In the genomic region with DNA sequence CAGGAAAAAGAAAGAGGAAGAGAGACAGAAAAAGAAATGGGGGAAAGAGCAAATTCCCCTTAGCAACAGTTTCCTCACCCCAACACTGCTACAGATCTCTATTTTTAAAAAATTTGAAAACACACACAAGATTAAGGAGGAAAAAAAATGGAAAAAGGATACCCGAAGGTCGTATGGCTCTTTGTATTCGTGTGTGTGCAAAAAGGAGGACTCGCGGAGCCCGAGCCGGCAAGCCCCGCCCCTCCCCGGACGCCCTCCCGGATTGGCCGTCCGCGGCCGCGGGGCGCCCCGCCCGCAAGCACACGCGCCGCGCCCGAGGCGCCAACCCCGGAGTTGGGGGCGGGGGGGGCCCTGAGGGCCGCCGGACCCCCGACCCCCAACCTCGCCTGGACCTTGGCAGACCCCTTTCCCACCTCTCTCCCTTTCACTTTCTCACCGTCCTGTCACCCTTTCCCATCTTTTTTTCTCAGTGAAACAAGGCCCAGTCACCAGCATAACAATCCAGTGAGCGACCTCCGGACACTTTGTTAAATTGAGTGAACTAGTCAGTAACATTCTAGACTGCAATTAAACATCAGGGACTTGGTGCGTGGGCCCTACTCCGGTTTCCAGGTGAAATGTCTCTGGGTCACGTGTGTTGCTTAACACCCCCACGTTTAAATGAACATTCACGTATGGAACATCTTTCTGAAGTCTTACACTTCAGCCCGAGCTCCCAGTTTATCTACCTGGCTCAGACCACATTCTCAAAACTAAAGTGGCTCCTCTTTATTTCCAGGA, we compare ENCODE assay signal across 1 cellular context.
TF ChIP-seq lines count a peak whose summit lies in the region.

A gene with protein sequence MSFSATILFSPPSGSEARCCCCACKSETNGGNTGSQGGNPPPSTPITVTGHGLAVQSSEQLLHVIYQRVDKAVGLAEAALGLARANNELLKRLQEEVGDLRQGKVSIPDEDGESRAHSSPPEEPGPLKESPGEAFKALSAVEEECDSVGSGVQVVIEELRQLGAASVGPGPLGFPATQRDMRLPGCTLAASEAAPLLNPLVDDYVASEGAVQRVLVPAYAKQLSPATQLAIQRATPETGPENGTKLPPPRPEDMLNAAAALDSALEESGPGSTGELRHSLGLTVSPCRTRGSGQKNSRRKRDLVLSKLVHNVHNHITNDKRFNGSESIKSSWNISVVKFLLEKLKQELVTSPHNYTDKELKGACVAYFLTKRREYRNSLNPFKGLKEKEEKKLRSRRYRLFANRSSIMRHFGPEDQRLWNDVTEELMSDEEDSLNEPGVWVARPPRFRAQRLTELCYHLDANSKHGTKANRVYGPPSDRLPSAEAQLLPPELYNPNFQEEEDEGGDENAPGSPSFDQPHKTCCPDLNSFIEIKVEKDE (minus strand): TSS at position 205 of the 780 bp plus-strand sequence. CDS start 11,120 bp downstream, outside the sequence.

TF ChIP-seq in HepG2, 621 proteins besides CTCF, POLR2A, EP300 and RAD21 (continues in another document):
- TF ChIP-seq ELF4 (CRISPR knock-in tag; IDR thresholded peaks at IDR 0.05; ENCODE audit: borderline replicate concordance) = peak; percentile 31; the same call in 1 of the 2 replicates
- TF ChIP-seq SMYD3 (CRISPR knock-in tag; IDR thresholded peaks at IDR 0.05) = peak; percentile 81; the same call in 1 of the 2 replicates
- 0 out of 2 replicates have a peak, but pooled peaks have one; percentile 31 for TF ChIP-seq ZNF253 (CRISPR knock-in tag; IDR thresholded peaks at IDR 0.05; ENCODE audit: borderline replicate concordance)
- TF ChIP-seq ZNF644 (CRISPR knock-in tag; IDR thresholded peaks at IDR 0.05; ENCODE audit: low read depth) = no peak
- TF ChIP-seq, protein P1, sequence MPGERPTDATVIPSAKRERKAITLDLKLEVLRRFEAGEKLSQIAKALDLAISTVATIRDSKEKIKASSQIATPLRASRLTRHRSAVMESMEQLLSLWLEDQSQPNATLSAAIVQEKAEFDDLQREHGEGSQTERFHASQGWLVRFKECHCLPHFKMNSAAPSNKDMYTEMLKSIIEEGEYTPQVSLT (CRISPR knock-in tag; IDR thresholded peaks at IDR 0.05; ENCODE audit: borderline replicate concordance, low read depth) = no peak
- peak; percentile 57; the same call in 1 of the 2 replicates for TF ChIP-seq ZNF317 (CRISPR knock-in tag; IDR thresholded peaks at IDR 0.05)
- TF ChIP-seq, protein P2, sequence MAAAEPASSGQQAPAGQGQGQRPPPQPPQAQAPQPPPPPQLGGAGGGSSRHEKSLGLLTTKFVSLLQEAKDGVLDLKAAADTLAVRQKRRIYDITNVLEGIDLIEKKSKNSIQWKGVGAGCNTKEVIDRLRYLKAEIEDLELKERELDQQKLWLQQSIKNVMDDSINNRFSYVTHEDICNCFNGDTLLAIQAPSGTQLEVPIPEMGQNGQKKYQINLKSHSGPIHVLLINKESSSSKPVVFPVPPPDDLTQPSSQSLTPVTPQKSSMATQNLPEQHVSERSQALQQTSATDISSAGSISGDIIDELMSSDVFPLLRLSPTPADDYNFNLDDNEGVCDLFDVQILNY (CRISPR knock-in tag; conservative IDR thresholded peaks at IDR 0.05) = no peak
- TF ChIP-seq SMC3 (IDR thresholded peaks at IDR 0.05; ENCODE audit: low read length) = no peak
- 0 out of 2 replicates have a peak, but pooled peaks have one; percentile 88 for TF ChIP-seq SMAD9 (CRISPR knock-in tag; IDR thresholded peaks at IDR 0.05)
- TF ChIP-seq, protein P3, sequence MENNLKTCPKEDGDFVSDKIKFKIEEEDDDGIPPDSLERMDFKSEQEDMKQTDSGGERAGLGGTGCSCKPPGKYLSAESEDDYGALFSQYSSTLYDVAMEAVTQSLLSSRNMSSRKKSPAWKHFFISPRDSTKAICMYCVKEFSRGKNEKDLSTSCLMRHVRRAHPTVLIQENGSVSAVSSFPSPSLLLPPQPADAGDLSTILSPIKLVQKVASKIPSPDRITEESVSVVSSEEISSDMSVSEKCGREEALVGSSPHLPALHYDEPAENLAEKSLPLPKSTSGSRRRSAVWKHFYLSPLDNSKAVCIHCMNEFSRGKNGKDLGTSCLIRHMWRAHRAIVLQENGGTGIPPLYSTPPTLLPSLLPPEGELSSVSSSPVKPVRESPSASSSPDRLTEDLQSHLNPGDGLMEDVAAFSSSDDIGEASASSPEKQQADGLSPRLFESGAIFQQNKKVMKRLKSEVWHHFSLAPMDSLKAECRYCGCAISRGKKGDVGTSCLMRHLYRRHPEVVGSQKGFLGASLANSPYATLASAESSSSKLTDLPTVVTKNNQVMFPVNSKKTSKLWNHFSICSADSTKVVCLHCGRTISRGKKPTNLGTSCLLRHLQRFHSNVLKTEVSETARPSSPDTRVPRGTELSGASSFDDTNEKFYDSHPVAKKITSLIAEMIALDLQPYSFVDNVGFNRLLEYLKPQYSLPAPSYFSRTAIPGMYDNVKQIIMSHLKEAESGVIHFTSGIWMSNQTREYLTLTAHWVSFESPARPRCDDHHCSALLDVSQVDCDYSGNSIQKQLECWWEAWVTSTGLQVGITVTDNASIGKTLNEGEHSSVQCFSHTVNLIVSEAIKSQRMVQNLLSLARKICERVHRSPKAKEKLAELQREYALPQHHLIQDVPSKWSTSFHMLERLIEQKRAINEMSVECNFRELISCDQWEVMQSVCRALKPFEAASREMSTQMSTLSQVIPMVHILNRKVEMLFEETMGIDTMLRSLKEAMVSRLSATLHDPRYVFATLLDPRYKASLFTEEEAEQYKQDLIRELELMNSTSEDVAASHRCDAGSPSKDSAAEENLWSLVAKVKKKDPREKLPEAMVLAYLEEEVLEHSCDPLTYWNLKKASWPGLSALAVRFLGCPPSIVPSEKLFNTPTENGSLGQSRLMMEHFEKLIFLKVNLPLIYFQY (CRISPR knock-in tag; IDR thresholded peaks at IDR 0.05; ENCODE audit: borderline replicate concordance) = no peak; the same call in 1 of the 2 replicates
- 0 out of 2 replicates have a peak, but pooled peaks have one; percentile 8 for TF ChIP-seq RXRB (CRISPR knock-in tag; IDR thresholded peaks at IDR 0.05; ENCODE audit: borderline replicate concordance)
- TF ChIP-seq ASH2L (IDR thresholded peaks at IDR 0.05; ENCODE audit: insufficient read length, low read depth, low read length) = peak; percentile 96
- no peak; the same call in 1 of the 2 replicates for TF ChIP-seq HOXD1 (CRISPR knock-in tag; IDR thresholded peaks at IDR 0.05)
- peak; percentile 33; the same call in 1 of the 2 replicates for TF ChIP-seq SIN3B (IDR thresholded peaks at IDR 0.05; ENCODE audit: low read length)
- TF ChIP-seq PHF8 (CRISPR knock-in tag; IDR thresholded peaks at IDR 0.05) = peak; percentile 80
- TF ChIP-seq, protein P4, sequence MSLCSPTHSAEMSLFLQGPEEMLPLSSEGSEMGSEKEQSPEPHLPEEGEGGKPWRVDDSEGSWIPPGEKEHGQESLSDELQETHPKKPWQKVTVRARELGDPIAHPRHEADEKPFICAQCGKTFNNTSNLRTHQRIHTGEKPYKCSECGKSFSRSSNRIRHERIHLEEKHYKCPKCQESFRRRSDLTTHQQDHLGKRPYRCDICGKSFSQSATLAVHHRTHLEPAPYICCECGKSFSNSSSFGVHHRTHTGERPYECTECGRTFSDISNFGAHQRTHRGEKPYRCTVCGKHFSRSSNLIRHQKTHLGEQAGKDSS (CRISPR knock-in tag; IDR thresholded peaks at IDR 0.05; ENCODE audit: borderline replicate concordance, low read depth) = 0 out of 2 replicates have a peak, but pooled peaks have one; percentile 33
- TF ChIP-seq, protein P5, sequence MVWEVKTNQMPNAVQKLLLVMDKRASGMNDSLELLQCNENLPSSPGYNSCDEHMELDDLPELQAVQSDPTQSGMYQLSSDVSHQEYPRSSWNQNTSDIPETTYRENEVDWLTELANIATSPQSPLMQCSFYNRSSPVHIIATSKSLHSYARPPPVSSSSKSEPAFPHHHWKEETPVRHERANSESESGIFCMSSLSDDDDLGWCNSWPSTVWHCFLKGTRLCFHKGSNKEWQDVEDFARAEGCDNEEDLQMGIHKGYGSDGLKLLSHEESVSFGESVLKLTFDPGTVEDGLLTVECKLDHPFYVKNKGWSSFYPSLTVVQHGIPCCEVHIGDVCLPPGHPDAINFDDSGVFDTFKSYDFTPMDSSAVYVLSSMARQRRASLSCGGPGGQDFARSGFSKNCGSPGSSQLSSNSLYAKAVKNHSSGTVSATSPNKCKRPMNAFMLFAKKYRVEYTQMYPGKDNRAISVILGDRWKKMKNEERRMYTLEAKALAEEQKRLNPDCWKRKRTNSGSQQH (CRISPR knock-in tag; IDR thresholded peaks at IDR 0.05; ENCODE audit: low read depth) = no peak
- peak; percentile 91 for TF ChIP-seq ZNF446 (CRISPR knock-in tag; IDR thresholded peaks at IDR 0.05)
- no peak for TF ChIP-seq PLRG1 (conservative IDR thresholded peaks at IDR 0.05)
- no peak; the same call in 1 of the 2 replicates for TF ChIP-seq ZNF746 (CRISPR knock-in tag; IDR thresholded peaks at IDR 0.05)
- no peak for TF ChIP-seq NFE2L1 (CRISPR knock-in tag; IDR thresholded peaks at IDR 0.05; ENCODE audit: borderline replicate concordance)
- peak; percentile 87; the same call in 1 of the 2 replicates for TF ChIP-seq TOPORS (CRISPR knock-in tag; IDR thresholded peaks at IDR 0.05)
- TF ChIP-seq NPAS2 (CRISPR knock-in tag; IDR thresholded peaks at IDR 0.05; ENCODE audit: borderline replicate concordance) = no peak
- TF ChIP-seq CBX2 (IDR thresholded peaks at IDR 0.05; ENCODE audit: low read depth, low read length) = no peak
- TF ChIP-seq CBX2 (CRISPR knock-in tag; IDR thresholded peaks at IDR 0.05; ENCODE audit: low read depth) = peak; percentile 63; the same call in 1 of the 2 replicates
- no peak for TF ChIP-seq SP1 (IDR thresholded peaks at IDR 0.05)
- TF ChIP-seq SP1 (CRISPR knock-in tag; IDR thresholded peaks at IDR 0.05) = peak; percentile 72; the same call in 1 of the 2 replicates
- TF ChIP-seq MLLT10 (CRISPR knock-in tag; IDR thresholded peaks at IDR 0.05) = no peak
- no peak for TF ChIP-seq LCORL (IDR thresholded peaks at IDR 0.05)
- TF ChIP-seq LCORL (CRISPR knock-in tag; IDR thresholded peaks at IDR 0.05) = peak; percentile 57; the same call in 1 of the 2 replicates
- TF ChIP-seq, protein P6, sequence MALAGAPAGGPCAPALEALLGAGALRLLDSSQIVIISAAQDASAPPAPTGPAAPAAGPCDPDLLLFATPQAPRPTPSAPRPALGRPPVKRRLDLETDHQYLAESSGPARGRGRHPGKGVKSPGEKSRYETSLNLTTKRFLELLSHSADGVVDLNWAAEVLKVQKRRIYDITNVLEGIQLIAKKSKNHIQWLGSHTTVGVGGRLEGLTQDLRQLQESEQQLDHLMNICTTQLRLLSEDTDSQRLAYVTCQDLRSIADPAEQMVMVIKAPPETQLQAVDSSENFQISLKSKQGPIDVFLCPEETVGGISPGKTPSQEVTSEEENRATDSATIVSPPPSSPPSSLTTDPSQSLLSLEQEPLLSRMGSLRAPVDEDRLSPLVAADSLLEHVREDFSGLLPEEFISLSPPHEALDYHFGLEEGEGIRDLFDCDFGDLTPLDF (CRISPR knock-in tag; IDR thresholded peaks at IDR 0.05) = peak; percentile 18; the same call in 1 of the 2 replicates
- TF ChIP-seq ZNF138 (CRISPR knock-in tag; IDR thresholded peaks at IDR 0.05; ENCODE audit: low read depth) = peak; percentile 83; the same call in 1 of the 2 replicates
- peak; percentile 35 for TF ChIP-seq HNF4A (CRISPR knock-in tag; IDR thresholded peaks at IDR 0.05)
- no peak for TF ChIP-seq HOXA9 (CRISPR knock-in tag; IDR thresholded peaks at IDR 0.05; ENCODE audit: borderline replicate concordance)
- TF ChIP-seq DMAP1 (CRISPR knock-in tag; IDR thresholded peaks at IDR 0.05) = peak; percentile 55; the same call in 1 of the 2 replicates
- no peak for TF ChIP-seq DR1 (CRISPR knock-in tag; IDR thresholded peaks at IDR 0.05)
- peak; percentile 78; the same call in 1 of the 2 replicates for TF ChIP-seq ZNF333 (CRISPR knock-in tag; IDR thresholded peaks at IDR 0.05; ENCODE audit: borderline replicate concordance)
- TF ChIP-seq, protein P7, sequence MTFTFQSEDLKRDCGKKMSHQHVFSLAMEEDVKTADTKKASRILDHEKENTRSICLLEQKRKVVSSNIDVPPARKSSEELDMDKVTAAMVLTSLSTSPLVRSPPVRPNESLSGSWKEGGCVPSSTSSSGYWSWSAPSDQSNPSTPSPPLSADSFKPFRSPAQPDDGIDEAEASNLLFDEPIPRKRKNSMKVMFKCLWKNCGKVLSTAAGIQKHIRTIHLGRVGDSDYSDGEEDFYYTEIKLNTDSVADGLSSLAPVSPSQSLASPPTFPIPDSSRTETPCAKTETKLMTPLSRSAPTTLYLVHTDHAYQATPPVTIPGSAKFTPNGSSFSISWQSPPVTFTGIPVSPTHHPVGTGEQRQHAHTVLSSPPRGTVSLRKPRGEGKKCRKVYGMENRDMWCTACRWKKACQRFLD (CRISPR knock-in tag; IDR thresholded peaks at IDR 0.05; ENCODE audit: borderline replicate concordance) = no peak
- TF ChIP-seq ZNF264 (CRISPR knock-in tag; IDR thresholded peaks at IDR 0.05) = no peak
- no peak for TF ChIP-seq THYN1 (CRISPR knock-in tag; IDR thresholded peaks at IDR 0.05; ENCODE audit: borderline replicate concordance, low read depth)
- TF ChIP-seq ARNT2 (CRISPR knock-in tag; IDR thresholded peaks at IDR 0.05; ENCODE audit: low read depth) = peak; percentile 84
- peak; percentile 51; the same call in 1 of the 2 replicates for TF ChIP-seq ZNF678 (CRISPR knock-in tag; IDR thresholded peaks at IDR 0.05)
- TF ChIP-seq SPEN (CRISPR knock-in tag; IDR thresholded peaks at IDR 0.05; ENCODE audit: low read depth) = peak; percentile 54; the same call in 1 of the 2 replicates
- TF ChIP-seq JUNB (CRISPR knock-in tag; IDR thresholded peaks at IDR 0.05; ENCODE audit: borderline replicate concordance) = no peak
- no peak for TF ChIP-seq ZBTB3 (CRISPR knock-in tag; IDR thresholded peaks at IDR 0.05; ENCODE audit: borderline replicate concordance, low read depth)
- no peak for TF ChIP-seq ZNF282 (IDR thresholded peaks at IDR 0.05; ENCODE audit: partially characterized antibody)
- peak; percentile 69 for TF ChIP-seq KDM2A (CRISPR knock-in tag; IDR thresholded peaks at IDR 0.05; ENCODE audit: borderline replicate concordance, low read depth)
- no peak for TF ChIP-seq CCAR2 (optimal IDR thresholded peaks at IDR 0.05; ENCODE audit: low read depth, low read length)
- TF ChIP-seq HOXA3 (CRISPR knock-in tag; IDR thresholded peaks at IDR 0.05) = peak; percentile 90
- no peak for TF ChIP-seq ZNF780A (CRISPR knock-in tag; IDR thresholded peaks at IDR 0.05)
- no peak for TF ChIP-seq GATA4 (IDR thresholded peaks at IDR 0.05; ENCODE audit: borderline replicate concordance, low read depth)
- TF ChIP-seq ZNF556 (CRISPR knock-in tag; IDR thresholded peaks at IDR 0.05; ENCODE audit: borderline replicate concordance) = peak; percentile 62; the same call in 1 of the 2 replicates
- TF ChIP-seq, protein P8, sequence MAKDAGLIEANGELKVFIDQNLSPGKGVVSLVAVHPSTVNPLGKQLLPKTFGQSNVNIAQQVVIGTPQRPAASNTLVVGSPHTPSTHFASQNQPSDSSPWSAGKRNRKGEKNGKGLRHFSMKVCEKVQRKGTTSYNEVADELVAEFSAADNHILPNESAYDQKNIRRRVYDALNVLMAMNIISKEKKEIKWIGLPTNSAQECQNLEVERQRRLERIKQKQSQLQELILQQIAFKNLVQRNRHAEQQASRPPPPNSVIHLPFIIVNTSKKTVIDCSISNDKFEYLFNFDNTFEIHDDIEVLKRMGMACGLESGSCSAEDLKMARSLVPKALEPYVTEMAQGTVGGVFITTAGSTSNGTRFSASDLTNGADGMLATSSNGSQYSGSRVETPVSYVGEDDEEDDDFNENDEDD (CRISPR knock-in tag; IDR thresholded peaks at IDR 0.05; ENCODE audit: borderline replicate concordance) = peak; percentile 87; the same call in 1 of the 2 replicates
- TF ChIP-seq FOXA1 (IDR thresholded peaks at IDR 0.05) = no peak
- TF ChIP-seq FOXA1 (CRISPR knock-in tag; IDR thresholded peaks at IDR 0.05) = 0 out of 2 replicates have a peak, but pooled peaks have one; percentile 13
- peak; percentile 70; the same call in 1 of the 2 replicates for TF ChIP-seq ZNF552 (CRISPR knock-in tag; IDR thresholded peaks at IDR 0.05; ENCODE audit: borderline replicate concordance)
- TF ChIP-seq ZNF619 (CRISPR knock-in tag; IDR thresholded peaks at IDR 0.05) = no peak
